23 cellular contexts compared by ENCODE assay signal in the genomic region with DNA sequence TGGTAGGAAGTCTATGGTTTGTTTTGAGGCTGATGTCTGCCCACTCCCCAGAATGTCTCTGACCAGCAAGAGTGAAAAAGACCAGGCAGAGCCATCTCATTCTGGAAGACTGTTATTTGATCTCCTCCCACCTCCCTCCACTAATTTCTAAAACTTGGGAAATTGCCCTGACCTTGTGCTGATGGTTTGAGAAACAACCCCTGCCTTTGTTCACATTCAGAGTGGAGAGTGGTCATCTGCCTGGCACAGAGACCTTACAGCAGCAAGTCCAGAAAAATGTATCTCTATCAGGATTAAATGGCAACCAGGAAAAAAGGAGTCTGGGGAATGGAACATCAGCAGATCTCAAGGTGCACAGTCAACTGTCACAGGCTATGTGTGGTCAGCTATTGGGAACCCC. TPM values are rescaled to one million over a fixed set of nuclear protein-coding genes. Genes with fewer than 3 reads are reported as not detected.
"Had no signal": no experiment of that assay in that cellular context is flagged by ENCODE, and none has a peak within 500 bp of the region (broad histone marks: within the 10 kb centered on the region; RNA-seq: fewer than 3 reads in every experiment).

No MANE protein-coding gene starts in this region.

- H3K4me3 ChIP-seq: colonic mucosa, gastrocnemius medialis, heart left ventricle, pancreas, sigmoid colon had no signal

- H3K27ac ChIP-seq: colonic mucosa, gastrocnemius medialis, heart left ventricle, pancreas, sigmoid colon had no signal

- H3K9me3 ChIP-seq: colonic mucosa, gastrocnemius medialis, heart left ventricle, pancreas, sigmoid colon had no signal

- H3K4me1 ChIP-seq: colonic mucosa, gastrocnemius medialis, pancreas had no signal

- H3K4me3 Mint-ChIP-seq: activated CD4-positive, alpha-beta T cell treated with anti-CD3 and anti-CD28 coated beads, Interleukin-2, amount 10 ng/mL, durations not matched to agents 24 days and 14 days; activated CD8-positive, alpha-beta T cell treated with anti-CD3 and anti-CD28 coated beads for 36 hours; activated naive CD8-positive, alpha-beta T cell treated with anti-CD3 and anti-CD28 coated beads, Interleukin-2, amount 10 ng/mL, durations not matched to agents 7 days and 5 days; activated T-helper 17 cell treated with anti-CD3 and anti-CD28 coated beads, Interleukin-2, amount 50 U/mL, for 72 hours; central memory CD8-positive, alpha-beta T cell; immature natural killer cell; naive thymus-derived CD4-positive, alpha-beta T cell had no signal

- H3K36me3 ChIP-seq: colonic mucosa, gastrocnemius medialis, heart left ventricle, pancreas, sigmoid colon had no signal

- H3K4me1 Mint-ChIP-seq: activated CD4-positive, alpha-beta T cell treated with anti-CD3 and anti-CD28 coated beads, Interleukin-2, amount 10 ng/mL, durations not matched to agents 24 days and 14 days; activated T-helper 17 cell treated with anti-CD3 and anti-CD28 coated beads, Interleukin-2, amount 50 U/mL, for 72 hours; central memory CD8-positive, alpha-beta T cell; immature natural killer cell; naive thymus-derived CD4-positive, alpha-beta T cell had no signal

- DNase-seq: activated CD4-positive, alpha-beta T cell treated with anti-CD3 and anti-CD28 coated beads, Interleukin-2, amount 10 ng/mL, durations not matched to agents 24 days and 14 days; activated CD8-positive, alpha-beta T cell treated with anti-CD3 and anti-CD28 coated beads for 36 hours; activated naive CD4-positive, alpha-beta T cell treated with Interleukin-2 at 50 U/mL for 16 hours; activated naive CD8-positive, alpha-beta T cell treated with anti-CD3 and anti-CD28 coated beads, Interleukin-2, amount 10 ng/mL, durations not matched to agents 7 days and 5 days; activated T-cell treated with anti-CD3 and anti-CD28 coated beads, Interleukin-2, amount 50 U/mL, for 1 hour; aorta; colonic mucosa; erythroblast; gastrocnemius medialis; heart left ventricle; immature natural killer cell; mesenchymal stem cell; naive thymus-derived CD4-positive, alpha-beta T cell; pancreas; sigmoid colon; stimulated activated CD4-positive, alpha-beta T cell treated with anti-CD3 and anti-CD28 coated beads, Interleukin-4, amount 100 ng/mL, for 4 hours; stimulated activated naive CD4-positive, alpha-beta T cell; T-helper 1 cell; T-helper 9 cell; trophoblast cell had no signal

- ATAC-seq: activated CD8-positive, alpha-beta T cell treated with anti-CD3 and anti-CD28 coated beads for 36 hours; activated T-helper 17 cell treated with anti-CD3 and anti-CD28 coated beads, Interleukin-2, amount 50 U/mL, for 72 hours; gastrocnemius medialis; heart left ventricle; naive thymus-derived CD4-positive, alpha-beta T cell had no signal

- H3K27ac Mint-ChIP-seq: activated CD4-positive, alpha-beta T cell treated with anti-CD3 and anti-CD28 coated beads, Interleukin-2, amount 10 ng/mL, durations not matched to agents 24 days and 14 days; activated CD8-positive, alpha-beta T cell treated with anti-CD3 and anti-CD28 coated beads for 36 hours; activated naive CD8-positive, alpha-beta T cell treated with anti-CD3 and anti-CD28 coated beads, Interleukin-2, amount 10 ng/mL, durations not matched to agents 7 days and 5 days; activated T-helper 17 cell treated with anti-CD3 and anti-CD28 coated beads, Interleukin-2, amount 50 U/mL, for 72 hours; immature natural killer cell; naive thymus-derived CD4-positive, alpha-beta T cell had no signal

- H3K9me3 Mint-ChIP-seq: activated CD4-positive, alpha-beta T cell treated with anti-CD3 and anti-CD28 coated beads, Interleukin-2, amount 10 ng/mL, durations not matched to agents 24 days and 14 days; activated CD8-positive, alpha-beta T cell treated with anti-CD3 and anti-CD28 coated beads for 36 hours; activated naive CD8-positive, alpha-beta T cell treated with anti-CD3 and anti-CD28 coated beads, Interleukin-2, amount 10 ng/mL, durations not matched to agents 7 days and 5 days; activated T-helper 17 cell treated with anti-CD3 and anti-CD28 coated beads, Interleukin-2, amount 50 U/mL, for 72 hours; central memory CD8-positive, alpha-beta T cell; immature natural killer cell; naive thymus-derived CD4-positive, alpha-beta T cell had no signal

- H3K36me3 Mint-ChIP-seq: activated naive CD8-positive, alpha-beta T cell treated with anti-CD3 and anti-CD28 coated beads, Interleukin-2, amount 10 ng/mL, durations not matched to agents 7 days and 5 days; immature natural killer cell; naive thymus-derived CD4-positive, alpha-beta T cell had no signal

- H3K27me3 ChIP-seq: colonic mucosa, gastrocnemius medialis, heart left ventricle, pancreas, sigmoid colon had no signal

RNA-seq across cellular contexts. Expression of gene SPATA12, which starts 25.7 kb away (rescaled TPM):
- total RNA-seq: activated CD4-positive, alpha-beta T cell treated with anti-CD3 and anti-CD28 coated beads, Interleukin-2, amount 10 ng/mL, durations not matched to agents 24 days and 14 days; activated CD8-positive, alpha-beta T cell treated with anti-CD3 and anti-CD28 coated beads for 36 hours; activated naive CD8-positive, alpha-beta T cell treated with anti-CD3 and anti-CD28 coated beads, Interleukin-2, amount 10 ng/mL, durations not matched to agents 7 days and 5 days; activated T-helper 17 cell treated with anti-CD3 and anti-CD28 coated beads, Interleukin-2, amount 50 U/mL, for 72 hours; aorta; gastrocnemius medialis; liver; naive thymus-derived CD4-positive, alpha-beta T cell; sigmoid colon had no signal
- polyA plus RNA-seq: aorta; immature natural killer cell; liver; naive thymus-derived CD4-positive, alpha-beta T cell; pancreas had no signal
